10 cellular contexts compared by ENCODE assay signal in genomic region chr16:70127706-70128105, GRCh38. TPM values are rescaled to one million over a fixed set of nuclear protein-coding genes. Genes with fewer than 3 reads are reported as not detected.
DNase-seq lines count a peak whose midpoint lies in the region; ATAC-seq and TF ChIP-seq lines count a peak whose summit lies in the region.
"Not testable (repeated sequence)": the region's sequence is repeated elsewhere in the genome, so short reads cannot be mapped to it uniquely, and the experiment has no call there.
"Had no signal": no experiment of that assay in that cellular context is flagged by ENCODE, and none has a peak within 500 bp of the region (broad histone marks: within the 10 kb centered on the region; RNA-seq: fewer than 3 reads in every experiment).

No MANE protein-coding gene starts in this region.

- not testable (repeated sequence) for ATAC-seq in T-helper 17 cell; central memory CD8-positive, alpha-beta T cell (replicated peaks; ENCODE audit: extremely low read depth, poor library complexity, severe bottlenecking)
- ATAC-seq in Right ventricle myocardium superior (ENCODE audit: poor library complexity) (peak; percentile 74), heart right ventricle (peak; percentile 64 to 87 (median 76)), left ventricle myocardium superior (peak; percentile 91)

- H3K27ac Mint-ChIP-seq in T-helper 17 cell (peak overlapping the region; percentile 32), neural progenitor cell (peak overlapping the region; percentile 50)
- peak overlapping the region; percentile 41 for H3K27ac Mint-ChIP-seq in central memory CD8-positive, alpha-beta T cell (ENCODE audit: low read depth)

- not testable (repeated sequence) for H3K9ac ChIP-seq in neural progenitor cell

- not testable (repeated sequence) for H3K4me3 ChIP-seq in heart right ventricle, neural progenitor cell

- not testable (repeated sequence) for H3K27me3 ChIP-seq in heart right ventricle, neural progenitor cell

- peaks cover 12% of the 10 kb centered on the region for H3K4me1 Mint-ChIP-seq in T-helper 17 cell
- H3K4me1 Mint-ChIP-seq in central memory CD8-positive, alpha-beta T cell; neural progenitor cell: not testable (repeated sequence)

- not testable (repeated sequence) for H3F3A ChIP-seq in neural progenitor cell (ENCODE audit: low read depth)

- H3K9me3 ChIP-seq in T-helper 17 cell (ENCODE audit: control insufficient read depth, low read length, poor library complexity, severe bottlenecking); heart right ventricle; neural progenitor cell (ENCODE audit: low read depth): not testable (repeated sequence)

- WGBS in heart right ventricle, 2 donors = 54 to 66% methylated on average over 5 of the region's 5 CpGs

- H3K36me3 Mint-ChIP-seq in T-helper 17 cell (ENCODE audit: low read depth) = peaks cover 13% of the 10 kb centered on the region
- peaks cover 74% of the 10 kb centered on the region for H3K36me3 Mint-ChIP-seq in central memory CD8-positive, alpha-beta T cell (ENCODE audit: insufficient read depth)
- peaks cover 19% of the 10 kb centered on the region for H3K36me3 Mint-ChIP-seq in neural progenitor cell

- H3K4me3 Mint-ChIP-seq in T-helper 17 cell; central memory CD8-positive, alpha-beta T cell; neural progenitor cell: not testable (repeated sequence)

- peaks cover 6 to 100% (median 21%) of the 10 kb centered on the region in 9 donors for H3K36me3 ChIP-seq in heart right ventricle
- H3K36me3 ChIP-seq in neural progenitor cell = not testable (repeated sequence)

- not testable (repeated sequence) for H3K9me3 Mint-ChIP-seq in central memory CD8-positive, alpha-beta T cell; neural progenitor cell

- in situ Hi-C loops in G401 (cut with HindIII; ENCODE audit: low sequenced_read_pairs) = not testable (repeated sequence)

- intact Hi-C loops in Right ventricle myocardium superior (cut with DNase I); heart right ventricle (cut with DNase I); left ventricle myocardium superior (cut with micrococcal nuclease): not testable (repeated sequence)

- not testable (repeated sequence) for TF ChIP-seq CTCF in heart right ventricle (IDR thresholded peaks at IDR 0.05); neural progenitor cell (IDR thresholded peaks at IDR 0.05)

- peak overlapping the region in 3 of 10 donors; percentile 39 to 57 (median 53) for H3K27ac ChIP-seq in heart right ventricle
- H3K27ac ChIP-seq in neural progenitor cell = not testable (repeated sequence)

- not testable (repeated sequence) for H4K20me1 ChIP-seq in neural progenitor cell (ENCODE audit: low read depth)

- not testable (repeated sequence) for H3K79me2 ChIP-seq in neural progenitor cell (ENCODE audit: low read depth)

- not testable (repeated sequence) for H3K4me1 ChIP-seq in heart right ventricle, neural progenitor cell

- DNase-seq in G401 (ENCODE audit: low spot score) (peak; percentile 4), heart right ventricle (peak in 1 of 2 donors; percentile 6), left ventricle myocardium superior (peak; percentile 36)
- not testable (repeated sequence) for DNase-seq in T-helper 17 cell; central memory CD8-positive, alpha-beta T cell (ENCODE audit: low spot score in 2 of 2); Right ventricle myocardium superior; neural progenitor cell (ENCODE audit: low spot score)

- H2AFZ ChIP-seq in neural progenitor cell (replicated peaks) = not testable (repeated sequence)

- not testable (repeated sequence) for H3K4me2 ChIP-seq in neural progenitor cell

- not testable (repeated sequence) for H3K27me3 Mint-ChIP-seq in T-helper 17 cell; central memory CD8-positive, alpha-beta T cell; neural progenitor cell (ENCODE audit: insufficient read depth, low read depth)

RNA-seq across cellular contexts. Expression of gene PDPR, which starts 13.6 kb away (rescaled TPM):
- 6.6 and 14.9 TPM in 2 replicates for total RNA-seq in G401 (2014; rRNA removed; shearing (Covaris generic))
- total RNA-seq in T-helper 17 cell = 10 to 100 TPM; 35.0 to 35.6 TPM
- 19.8 TPM for total RNA-seq in Right ventricle myocardium superior
- total RNA-seq in heart right ventricle = 10 to 100 TPM; 19.5 to 44.5 (median 31.6) TPM
- polyA plus RNA-seq in heart right ventricle = 10 to 100 TPM in 1 of 2 donors, 1 to 10 TPM in 1; 4.4 to 10.2 TPM
- total RNA-seq in left ventricle myocardium superior = 19.3 TPM
- 19.5 and 25.2 TPM in 2 replicates for total RNA-seq in neural progenitor cell (ENCODE audit: low replicate concordance)

RNA-seq across cellular contexts. Expression of gene CLEC18C, which starts 45.9 kb away (rescaled TPM):
- not detected in 2 replicates for total RNA-seq in G401 (2014; rRNA removed; shearing (Covaris generic))
- total RNA-seq in T-helper 17 cell (1 to 10 TPM in 1 of 2 donors, under 1 TPM in 1; 0.44 to 1.3 TPM), Right ventricle myocardium superior (not detected), heart right ventricle (under 1 TPM in 5 of 10 donors, not detected in 5; 0.09 to 0.23 (median 0.20) TPM), left ventricle myocardium superior (not detected), neural progenitor cell (ENCODE audit: low replicate concordance) (0.51 and 3.8 TPM in 2 replicates)
- under 1 TPM; 0.16 to 0.37 TPM for polyA plus RNA-seq in heart right ventricle
- total RNA-seq: H4 had no signal
- polyA plus RNA-seq: AG04450, GM23248 had no signal
